Comparison of ENCODE assay signal across 8 cellular contexts in genomic region chr7:98240961-98241673, GRCh38. TPM values are rescaled to one million over a fixed set of nuclear protein-coding genes. Genes with fewer than 3 reads are reported as not detected.
DNase-seq lines count a peak whose midpoint lies in the region; ATAC-seq, FAIRE-seq and TF ChIP-seq lines count a peak whose summit lies in the region.

No MANE protein-coding gene starts in this region.

- no peak overlapping the region for H3K9ac ChIP-seq in OCI-LY3 (ENCODE audit: low read length)

- peak; percentile 59 for ATAC-seq in GM21423 (IDR thresholded peaks at IDR 0.05; ENCODE audit: unreplicated experiment)
- ATAC-seq in lower lobe of right lung, result peak; percentile 48 to 51
- no peak for ATAC-seq in HG02970 (IDR thresholded peaks at IDR 0.05; ENCODE audit: low FRiP score, unreplicated experiment)
- ATAC-seq in GM19467 (IDR thresholded peaks at IDR 0.05; ENCODE audit: unreplicated experiment), result no peak

- H3K79me2 ChIP-seq in OCI-LY3 (ENCODE audit: low read length), result no peaks in the 10 kb centered on the region

- TF ChIP-seq CTCF in OCI-LY3 (IDR thresholded peaks at IDR 0.05; ENCODE audit: low read depth, low read length) (peak; percentile 80), bronchial epithelial cell (IDR thresholded peaks at IDR 0.05; ENCODE audit: insufficient read depth, low read length, severe bottlenecking) (peak; percentile 73), lower lobe of right lung (IDR thresholded peaks at IDR 0.05) (peak; percentile 78)

- H3K4me3 ChIP-seq in OCI-LY3 (ENCODE audit: low read length) (no peak overlapping the region), bronchial epithelial cell (ENCODE audit: low read depth, low read length) (no peak overlapping the region), lower lobe of right lung (no peak overlapping the region)

- FAIRE-seq in bronchial epithelial cell (lab: Jason Lieb, UNC), result no peak

- H3K9me3 ChIP-seq in OCI-LY3 (ENCODE audit: insufficient read depth, low read length) (no peaks in the 10 kb centered on the region), lower lobe of right lung (no peaks in the 10 kb centered on the region)

- H3K4me2 ChIP-seq in OCI-LY3 (ENCODE audit: low read length), result no peak overlapping the region

- no peaks in the 10 kb centered on the region for H3K36me3 ChIP-seq in OCI-LY3 (replicated peaks; ENCODE audit: low read depth, low read length)
- H3K36me3 ChIP-seq in bronchial epithelial cell (ENCODE audit: control insufficient read depth, insufficient read depth, low read length), result peaks cover 2% of the 10 kb centered on the region
- peaks cover 62% of the 10 kb centered on the region for H3K36me3 ChIP-seq in lower lobe of right lung

- intact Hi-C loops in lower lobe of right lung (cut with DNase I), result no loop called here

- H4K20me1 ChIP-seq in OCI-LY3 (ENCODE audit: insufficient read depth, low read length), result no peaks in the 10 kb centered on the region

- no peaks in the 10 kb centered on the region for H3K4me1 ChIP-seq in OCI-LY3 (ENCODE audit: low read length)
- H3K4me1 ChIP-seq in lower lobe of right lung, result peaks cover 8% of the 10 kb centered on the region

- DNase-seq in DMS53 (lab: John Stamatoyannopoulos, UW), result peak; percentile 80
- peak; percentile 18 for DNase-seq in bronchial epithelial cell (ENCODE audit: low read depth)
- no peak for DNase-seq in lower lobe of right lung
- no peak for DNase-seq in DMS153 treated with DMSO at 0.1 percent for 48 hours (lab: John Stamatoyannopoulos, UW; ENCODE audit: unreplicated experiment)

- H3K27me3 ChIP-seq in OCI-LY3 (ENCODE audit: low read depth, low read length) (no peaks in the 10 kb centered on the region), bronchial epithelial cell (ENCODE audit: control insufficient read depth, insufficient read depth, low read length) (no peaks in the 10 kb centered on the region), lower lobe of right lung (ENCODE audit: low read depth) (no peaks in the 10 kb centered on the region)

- H2AFZ ChIP-seq in OCI-LY3 (ENCODE audit: low read depth, low read length), result no peak overlapping the region

- H3K27ac ChIP-seq in OCI-LY3 (ENCODE audit: low read length), result no peak overlapping the region
- no peak overlapping the region for H3K27ac ChIP-seq in lower lobe of right lung

RNA-seq across cellular contexts. Expression of gene TECPR1, which starts 10.9 kb away (rescaled TPM):
- total RNA-seq in bronchial epithelial cell (8.2 and 12.4 TPM in 2 replicates), lower lobe of right lung (50.1 TPM)

RNA-seq across cellular contexts. Expression of gene BHLHA15, which starts 29.9 kb away (rescaled TPM):
- 2.3 and 3.2 TPM in 2 replicates for total RNA-seq in bronchial epithelial cell
- 1.2 TPM for total RNA-seq in lower lobe of right lung

RNA-seq across cellular contexts. Expression of gene BRI3, which starts 40.4 kb away (rescaled TPM):
- total RNA-seq in bronchial epithelial cell, result 53.7 and 64.0 TPM in 2 replicates
- 516 TPM for total RNA-seq in lower lobe of right lung

Comparison
In these comparisons a context has a peak if more than half of its experiments do, and no peak if none do; other contexts are left out.
1. DNase-seq: peak in DMS53 (single experiment) and bronchial epithelial cell (single experiment); none in lower lobe of right lung (single experiment) and DMS153 treated with DMSO at 0.1 percent for 48 hours (single experiment).
2. ATAC-seq: peak in GM21423 (single experiment) and lower lobe of right lung (2 of 2); none in HG02970 (single experiment) and GM19467 (single experiment).
3. Peak in every context shown above with its lines, with median percentiles within 50 percentile points of each other: CTCF ChIP-seq.